In genomic region chr4:81723927-81724587, GRCh38 we compare ENCODE assay signal across 11 cellular contexts.
DNase-seq lines count a peak whose midpoint lies in the region; ATAC-seq and TF ChIP-seq lines count a peak whose summit lies in the region.
"Had no signal": no experiment of that assay in that cellular context is flagged by ENCODE, and none has a peak within 500 bp of the region (broad histone marks: within the 10 kb centered on the region; RNA-seq: fewer than 3 reads in every experiment).

No MANE protein-coding gene starts in this region.

- no peak overlapping the region for H3K27ac Mint-ChIP-seq in activated CD4-positive, alpha-beta memory T cell treated with anti-CD3 and anti-CD28 coated beads, Interleukin-2, amount 10 ng/mL, durations not matched to agents 7 days and 5 days

- POLR2A ChIA-PET in activated CD4-positive, alpha-beta memory T cell treated with anti-CD3 and anti-CD28 coated beads, Interleukin-2, amount 10 ng/mL, durations not matched to agents 7 days and 5 days (lab: Charles Lee), result no interaction called here

- H3K36me3 Mint-ChIP-seq in activated T-cell treated with anti-CD3 and anti-CD28 coated beads, Interleukin-2, amount 50 U/mL, for 4 hours (ENCODE audit: insufficient read depth), result no peaks in the 10 kb centered on the region
- no peaks in the 10 kb centered on the region for H3K36me3 Mint-ChIP-seq in activated CD4-positive, alpha-beta memory T cell treated with anti-CD3 and anti-CD28 coated beads, Interleukin-2, amount 10 ng/mL, durations not matched to agents 7 days and 5 days (ENCODE audit: low read depth)
- H3K36me3 Mint-ChIP-seq: brain had no signal

- H3K36me3 ChIP-seq in heart left ventricle (no peaks in the 10 kb centered on the region), thyroid gland (no peaks in the 10 kb centered on the region)

- H3K9me3 Mint-ChIP-seq in activated T-cell treated with anti-CD3 and anti-CD28 coated beads, Interleukin-2, amount 50 U/mL, for 4 hours, result no peaks in the 10 kb centered on the region
- no peaks in the 10 kb centered on the region for H3K9me3 Mint-ChIP-seq in activated CD4-positive, alpha-beta memory T cell treated with anti-CD3 and anti-CD28 coated beads, Interleukin-2, amount 10 ng/mL, durations not matched to agents 7 days and 5 days

- peak; percentile 19 for DNase-seq in activated T-cell treated with anti-CD3 and anti-CD28 coated beads, Interleukin-2, amount 50 U/mL, for 4 hours
- DNase-seq in activated T-cell treated with anti-CD3 and anti-CD28 coated beads for 4 hours, result no peak
- DNase-seq in RPMI8226, result peak; percentile 47
- DNase-seq in heart left ventricle, result peak in 2 of 5 donors; percentile 28 to 38
- DNase-seq in thyroid gland, result peak; percentile 17 to 22
- no peak for DNase-seq in activated CD4-positive, alpha-beta memory T cell treated with anti-CD3 and anti-CD28 coated beads, Interleukin-2, amount 10 ng/mL, durations not matched to agents 7 days and 5 days
- DNase-seq: T-helper 2 cell had no signal

- H3K4me1 ChIP-seq in heart left ventricle (peaks cover 0 to 21% (median 3%) of the 10 kb centered on the region in 12 donors), thyroid gland (peaks cover 6 to 8% of the 10 kb centered on the region in 2 donors)

- no peak overlapping the region for H3K27ac ChIP-seq in heart left ventricle
- no peak overlapping the region for H3K27ac ChIP-seq in thyroid gland
- H3K27ac ChIP-seq: C4-2B had no signal

- TF ChIP-seq POLR2A in heart left ventricle (IDR thresholded peaks at IDR 0.05) (no peak), thyroid gland (IDR thresholded peaks at IDR 0.05) (no peak)

- intact Hi-C loops in heart left ventricle (cut with DNase I) (no loop called here), thyroid gland (cut with DNase I) (no loop called here)

- H3K4me3 Mint-ChIP-seq in activated T-cell treated with anti-CD3 and anti-CD28 coated beads, Interleukin-2, amount 50 U/mL, for 4 hours, result no peak overlapping the region
- no peak overlapping the region for H3K4me3 Mint-ChIP-seq in activated CD4-positive, alpha-beta memory T cell treated with anti-CD3 and anti-CD28 coated beads, Interleukin-2, amount 10 ng/mL, durations not matched to agents 7 days and 5 days

- H3K27me3 Mint-ChIP-seq in activated T-cell treated with anti-CD3 and anti-CD28 coated beads, Interleukin-2, amount 50 U/mL, for 4 hours (ENCODE audit: low read depth), result peaks cover 5% of the 10 kb centered on the region
- H3K27me3 Mint-ChIP-seq in activated CD4-positive, alpha-beta memory T cell treated with anti-CD3 and anti-CD28 coated beads, Interleukin-2, amount 10 ng/mL, durations not matched to agents 7 days and 5 days, result peaks cover 15% of the 10 kb centered on the region

- ATAC-seq in activated T-cell treated with anti-CD3 and anti-CD28 coated beads, Interleukin-2, amount 50 U/mL, for 4 hours, result no peak
- peak in 3 of 4 donors; percentile 57 to 61 (median 58) for ATAC-seq in heart left ventricle
- ATAC-seq in SK-N-SH treated with all-trans-retinoic acid at 6 μM for 48 hours, result no peak
- ATAC-seq in GM21717 (IDR thresholded peaks at IDR 0.05; ENCODE audit: unreplicated experiment), result no peak

- no peaks in the 10 kb centered on the region for H3K27me3 ChIP-seq in heart left ventricle
- H3K27me3 ChIP-seq in thyroid gland, result no peaks in the 10 kb centered on the region

- peaks cover 0 to 8% (median 0%) of the 10 kb centered on the region in 12 donors for H3K9me3 ChIP-seq in heart left ventricle
- no peaks in the 10 kb centered on the region for H3K9me3 ChIP-seq in thyroid gland

- TF ChIP-seq CTCF in heart left ventricle (IDR thresholded peaks at IDR 0.05) (no peak), thyroid gland (IDR thresholded peaks at IDR 0.05) (no peak)

- peaks cover 17% of the 10 kb centered on the region for H3K4me1 Mint-ChIP-seq in activated T-cell treated with anti-CD3 and anti-CD28 coated beads, Interleukin-2, amount 50 U/mL, for 4 hours (ENCODE audit: low read depth)
- peaks cover 7% of the 10 kb centered on the region for H3K4me1 Mint-ChIP-seq in activated CD4-positive, alpha-beta memory T cell treated with anti-CD3 and anti-CD28 coated beads, Interleukin-2, amount 10 ng/mL, durations not matched to agents 7 days and 5 days

- H3K4me3 ChIP-seq in heart left ventricle, result no peak overlapping the region
- no peak overlapping the region for H3K4me3 ChIP-seq in thyroid gland (replicated peaks in 1 of 3)

- 31 to 50% (median 41%) methylated on average over 3 of the region's 3 CpGs for WGBS in heart left ventricle, 4 donors
- 60 to 65% methylated on average over 3 of the region's 3 CpGs for WGBS in thyroid gland, 2 donors

- CTCF ChIA-PET in activated CD4-positive, alpha-beta memory T cell treated with anti-CD3 and anti-CD28 coated beads, Interleukin-2, amount 10 ng/mL, durations not matched to agents 7 days and 5 days (lab: Charles Lee), result no interaction called here

TF ChIP-seq in SK-N-SH treated with all-trans-retinoic acid at 6 μM for 48 hours, 23 proteins besides CTCF, POLR2A, EP300 and RAD21 (continues in another document):
- TF ChIP-seq ZNF70 (CRISPR knock-in tag; IDR thresholded peaks at IDR 0.05), result no peak
- TF ChIP-seq ZFP30 (CRISPR knock-in tag; IDR thresholded peaks at IDR 0.05), result no peak
- TF ChIP-seq, protein P1, sequence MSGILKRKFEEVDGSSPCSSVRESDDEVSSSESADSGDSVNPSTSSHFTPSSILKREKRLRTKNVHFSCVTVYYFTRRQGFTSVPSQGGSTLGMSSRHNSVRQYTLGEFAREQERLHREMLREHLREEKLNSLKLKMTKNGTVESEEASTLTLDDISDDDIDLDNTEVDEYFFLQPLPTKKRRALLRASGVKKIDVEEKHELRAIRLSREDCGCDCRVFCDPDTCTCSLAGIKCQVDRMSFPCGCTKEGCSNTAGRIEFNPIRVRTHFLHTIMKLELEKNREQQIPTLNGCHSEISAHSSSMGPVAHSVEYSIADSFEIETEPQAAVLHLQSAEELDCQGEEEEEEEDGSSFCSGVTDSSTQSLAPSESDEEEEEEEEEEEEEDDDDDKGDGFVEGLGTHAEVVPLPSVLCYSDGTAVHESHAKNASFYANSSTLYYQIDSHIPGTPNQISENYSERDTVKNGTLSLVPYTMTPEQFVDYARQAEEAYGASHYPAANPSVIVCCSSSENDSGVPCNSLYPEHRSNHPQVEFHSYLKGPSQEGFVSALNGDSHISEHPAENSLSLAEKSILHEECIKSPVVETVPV (CRISPR knock-in tag; IDR thresholded peaks at IDR 0.05), result no peak
- no peak for TF ChIP-seq ESRRG (CRISPR knock-in tag; IDR thresholded peaks at IDR 0.05)
- TF ChIP-seq ZNF565 (CRISPR knock-in tag; conservative IDR thresholded peaks at IDR 0.05; ENCODE audit: low read depth), result no peak
- no peak for TF ChIP-seq TOX (CRISPR knock-in tag; IDR thresholded peaks at IDR 0.05; ENCODE audit: borderline replicate concordance)
- TF ChIP-seq, protein P2, sequence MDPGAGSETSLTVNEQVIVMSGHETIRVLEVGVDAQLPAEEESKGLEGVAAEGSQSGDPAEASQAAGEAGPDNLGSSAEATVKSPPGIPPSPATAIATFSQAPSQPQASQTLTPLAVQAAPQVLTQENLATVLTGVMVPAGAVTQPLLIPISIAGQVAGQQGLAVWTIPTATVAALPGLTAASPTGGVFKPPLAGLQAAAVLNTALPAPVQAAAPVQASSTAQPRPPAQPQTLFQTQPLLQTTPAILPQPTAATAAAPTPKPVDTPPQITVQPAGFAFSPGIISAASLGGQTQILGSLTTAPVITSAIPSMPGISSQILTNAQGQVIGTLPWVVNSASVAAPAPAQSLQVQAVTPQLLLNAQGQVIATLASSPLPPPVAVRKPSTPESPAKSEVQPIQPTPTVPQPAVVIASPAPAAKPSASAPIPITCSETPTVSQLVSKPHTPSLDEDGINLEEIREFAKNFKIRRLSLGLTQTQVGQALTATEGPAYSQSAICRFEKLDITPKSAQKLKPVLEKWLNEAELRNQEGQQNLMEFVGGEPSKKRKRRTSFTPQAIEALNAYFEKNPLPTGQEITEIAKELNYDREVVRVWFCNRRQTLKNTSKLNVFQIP (CRISPR knock-in tag; IDR thresholded peaks at IDR 0.05; ENCODE audit: borderline replicate concordance, low read depth), result no peak
- no peak for TF ChIP-seq TSHZ2 (CRISPR knock-in tag; IDR thresholded peaks at IDR 0.05)
- TF ChIP-seq PATZ1 (CRISPR knock-in tag; IDR thresholded peaks at IDR 0.05; ENCODE audit: borderline replicate concordance), result no peak

Comparison
In these comparisons a context has a peak if more than half of its experiments do, and no peak if none do; other contexts are left out.
1. DNase-seq: peak in activated T-cell treated with anti-CD3 and anti-CD28 coated beads, Interleukin-2, amount 50 U/mL, for 4 hours (single experiment), RPMI8226 (single experiment) and thyroid gland (2 of 2); none in activated T-cell treated with anti-CD3 and anti-CD28 coated beads for 4 hours (single experiment) and activated CD4-positive, alpha-beta memory T cell treated with anti-CD3 and anti-CD28 coated beads, Interleukin-2, amount 10 ng/mL, durations not matched to agents 7 days and 5 days (single experiment).
2. ATAC-seq: peak in heart left ventricle (3 of 4); none in activated T-cell treated with anti-CD3 and anti-CD28 coated beads, Interleukin-2, amount 50 U/mL, for 4 hours (0 of 2), SK-N-SH treated with all-trans-retinoic acid at 6 μM for 48 hours (single experiment) and GM21717 (single experiment).